ENCODE assay signal across 12 cellular contexts in the genomic region with DNA sequence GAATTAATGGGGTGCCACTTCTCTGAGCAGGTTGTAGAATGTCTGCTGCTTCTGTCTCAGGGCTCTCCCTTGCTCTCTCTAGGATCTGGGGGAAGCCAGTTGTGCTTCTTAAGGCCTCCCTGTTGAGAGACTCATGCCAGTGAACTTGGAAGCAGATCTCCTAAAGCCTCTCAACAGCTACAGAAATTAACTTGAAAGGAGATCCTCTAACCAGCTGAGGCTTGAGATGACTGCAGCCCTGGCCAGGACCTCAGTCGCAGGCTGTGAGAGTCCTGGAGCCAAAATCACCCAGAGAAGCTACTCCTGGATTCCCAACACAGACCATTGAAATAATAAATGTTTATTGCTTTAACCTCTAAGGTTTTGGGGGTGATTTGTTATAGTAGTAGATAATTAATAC.
DNase-seq lines count a peak whose midpoint lies in the region; ATAC-seq and TF ChIP-seq lines count a peak whose summit lies in the region.
"Had no signal": no experiment of that assay in that cellular context is flagged by ENCODE, and none has a peak within 500 bp of the region (broad histone marks: within the 10 kb centered on the region; RNA-seq: fewer than 3 reads in every experiment).

No MANE protein-coding gene starts in this region.

- TF ChIP-seq CTCF in neural crest cell (conservative IDR thresholded peaks at IDR 0.05): no peak

- DNase-seq in Right ventricle myocardium inferior (ENCODE audit: missing footprints) (no peak), left cardiac atrium (no peak), neural crest cell (ENCODE audit: low read depth, low spot score) (no peak), Kasumi-1 (lab: John Stamatoyannopoulos, UW) (no peak)
- no peak for DNase-seq in stimulated activated naive CD4-positive, alpha-beta T cell treated with Interleukin-2 at 50 U/mL for 16 hours (lab: John Stamatoyannopoulos, UW)
- DNase-seq: 8988T; AML-193; CD8-positive, alpha-beta memory T cell; DMS53; KBM-7 had no signal

- intact Hi-C loops in Right ventricle myocardium inferior (cut with DNase I): no loop called here
- intact Hi-C loops in left cardiac atrium (cut with DNase I): no loop called here
- intact Hi-C loops in dendritic cell treated with granulocyte-macrophage colony-stimulating factor and Interleukin-4, amounts not matched to agents 40 ng/mL and 50 ng/mL, for 4 days (cut with micrococcal nuclease): no loop called here

- H3K36me3 Mint-ChIP-seq in dendritic cell treated with granulocyte-macrophage colony-stimulating factor and Interleukin-4, amounts not matched to agents 40 ng/mL and 50 ng/mL, for 4 days (ENCODE audit: low read depth): no peaks in the 10 kb centered on the region
- no peaks in the 10 kb centered on the region for H3K36me3 Mint-ChIP-seq in neural crest cell (ENCODE audit: low read depth)
- H3K36me3 Mint-ChIP-seq: CD8-positive, alpha-beta memory T cell had no signal

- peaks cover 9% of the 10 kb centered on the region for H3K4me1 Mint-ChIP-seq in dendritic cell treated with granulocyte-macrophage colony-stimulating factor and Interleukin-4, amounts not matched to agents 40 ng/mL and 50 ng/mL, for 4 days (ENCODE audit: low read depth)
- H3K4me1 Mint-ChIP-seq in neural crest cell: peaks cover 29% of the 10 kb centered on the region
- H3K4me1 Mint-ChIP-seq: CD8-positive, alpha-beta memory T cell had no signal

- H3K27ac Mint-ChIP-seq in dendritic cell treated with granulocyte-macrophage colony-stimulating factor and Interleukin-4, amounts not matched to agents 40 ng/mL and 50 ng/mL, for 4 days: peak overlapping the region; percentile 13
- peak overlapping the region; percentile 38 for H3K27ac Mint-ChIP-seq in neural crest cell (ENCODE audit: unreplicated experiment)

- H3K27me3 Mint-ChIP-seq in dendritic cell treated with granulocyte-macrophage colony-stimulating factor and Interleukin-4, amounts not matched to agents 40 ng/mL and 50 ng/mL, for 4 days: no peaks in the 10 kb centered on the region
- no peaks in the 10 kb centered on the region for H3K27me3 Mint-ChIP-seq in neural crest cell (ENCODE audit: low read depth)

- no peaks in the 10 kb centered on the region for H3K9me3 Mint-ChIP-seq in dendritic cell treated with granulocyte-macrophage colony-stimulating factor and Interleukin-4, amounts not matched to agents 40 ng/mL and 50 ng/mL, for 4 days
- no peaks in the 10 kb centered on the region for H3K9me3 Mint-ChIP-seq in neural crest cell

- no peak overlapping the region for H3K4me3 Mint-ChIP-seq in dendritic cell treated with granulocyte-macrophage colony-stimulating factor and Interleukin-4, amounts not matched to agents 40 ng/mL and 50 ng/mL, for 4 days
- no peak overlapping the region for H3K4me3 Mint-ChIP-seq in neural crest cell
- H3K4me3 Mint-ChIP-seq: CD8-positive, alpha-beta memory T cell had no signal

- ATAC-seq in Right ventricle myocardium inferior (peak; percentile 30), left cardiac atrium (no peak), GM19395 (IDR thresholded peaks at IDR 0.05; ENCODE audit: unreplicated experiment) (no peak)
